In genomic region chr9:105357937-105358336, GRCh38 we compare ENCODE assay signal across 14 cellular contexts.
A peak's percentile ranks its signal among the peaks of the same experiment; 100 is the strongest.
DNase-seq lines count a peak whose midpoint lies in the region; ATAC-seq and TF ChIP-seq lines count a peak whose summit lies in the region.
"Had no signal": no experiment of that assay in that cellular context is flagged by ENCODE, and none has a peak within 500 bp of the region (broad histone marks: within the 10 kb centered on the region; RNA-seq: fewer than 3 reads in every experiment).

No MANE protein-coding gene starts in this region.

- TF ChIP-seq POLR2A in erythroblast (IDR thresholded peaks at IDR 0.05; ENCODE audit: low read length) = no peak

- no peak overlapping the region for H3K27ac ChIP-seq in caudate nucleus (ENCODE audit: low read depth, low read length)
- H3K27ac ChIP-seq: cardiac muscle cell, left ventricle myocardium inferior, VCaP had no signal

- ATAC-seq in GM18909 (IDR thresholded peaks at IDR 0.05; ENCODE audit: poor library complexity, unreplicated experiment) = peak; percentile 93
- peak; percentile 91 for ATAC-seq in GM21576 (IDR thresholded peaks at IDR 0.05; ENCODE audit: unreplicated experiment)
- ATAC-seq in HG03064 (IDR thresholded peaks at IDR 0.05; ENCODE audit: low read depth, unreplicated experiment) = peak; percentile 96

- peak; percentile 6 to 11 for DNase-seq in erythroblast (lab: John Stamatoyannopoulos, UW)
- no peak for DNase-seq in NCI-H128 (lab: John Stamatoyannopoulos, UW; ENCODE audit: unreplicated experiment)
- DNase-seq in activated CD4-positive, alpha-beta T cell treated with anti-CD3 and anti-CD28 coated beads for 4 hours = no peak
- DNase-seq in putamen (ENCODE audit: low spot score) = no peak
- no peak for DNase-seq in caudate nucleus (lab: John Stamatoyannopoulos, UW)
- DNase-seq: Caco-2, KG1, left ventricle myocardium inferior, NCI-H2171 had no signal

Comparison
In these comparisons a context has a peak if more than half of its experiments do, and no peak if none do; other contexts are left out.
1. DNase-seq: peak in erythroblast (2 of 2); none in NCI-H128 (single experiment), activated CD4-positive, alpha-beta T cell treated with anti-CD3 and anti-CD28 coated beads for 4 hours (0 of 2), putamen (single experiment) and caudate nucleus (0 of 61).
2. Peak in every context shown above with its lines, with median percentiles within 50 percentile points of each other: ATAC-seq.